Comparison of ENCODE assay signal across 24 cellular contexts in genomic region chr15:71088155-71088554, GRCh38.
"Had no signal": no experiment of that assay in that cellular context is flagged by ENCODE, and none has a peak within 500 bp of the region (broad histone marks: within the 10 kb centered on the region; RNA-seq: fewer than 3 reads in every experiment).

No MANE protein-coding gene starts in this region.

- DNase-seq: colonic mucosa; cortex of kidney; dermis blood vessel endothelial cell; dorsolateral prefrontal cortex; effector CD4-positive, alpha-beta T cell; effector CD8-positive, alpha-beta T cell; effector memory CD4-positive, alpha-beta T cell; effector memory CD8-positive, alpha-beta T cell; endodermal cell; erythroblast; esophagus squamous epithelium; foreskin fibroblast; foreskin keratinocyte; foreskin melanocyte; gastrocnemius medialis; glutamatergic neuron; head of caudate nucleus; heart left ventricle; heart right ventricle had no signal

- ATAC-seq: effector memory CD8-positive, alpha-beta T cell; esophagus mucosa; foreskin keratinocyte; gastrocnemius medialis; gastroesophageal sphincter; heart left ventricle; heart right ventricle had no signal

- H3K27ac Mint-ChIP-seq: dendritic cell treated with granulocyte-macrophage colony-stimulating factor and Interleukin-4, amounts not matched to agents 40 ng/mL and 50 ng/mL, for 4 days; effector memory CD8-positive, alpha-beta T cell; endodermal cell had no signal

- H3K4me3 ChIP-seq: colonic mucosa, dorsolateral prefrontal cortex, esophagus muscularis mucosa, esophagus squamous epithelium, gastrocnemius medialis, gastroesophageal sphincter, heart left ventricle, heart right ventricle had no signal

- H3K4me3 Mint-ChIP-seq: dendritic cell treated with granulocyte-macrophage colony-stimulating factor and Interleukin-4, amounts not matched to agents 40 ng/mL and 50 ng/mL, for 4 days; effector memory CD8-positive, alpha-beta T cell; endodermal cell had no signal

- H3K9me3 ChIP-seq: colonic mucosa, esophagus squamous epithelium, gastrocnemius medialis, gastroesophageal sphincter had no signal

- H3K27ac ChIP-seq: colonic mucosa, dorsolateral prefrontal cortex, epithelial cell of prostate, esophagus muscularis mucosa, esophagus squamous epithelium, foreskin keratinocyte, gastrocnemius medialis, gastroesophageal sphincter, heart left ventricle, heart right ventricle had no signal

- H3K36me3 ChIP-seq: colonic mucosa, esophagus muscularis mucosa, esophagus squamous epithelium, gastrocnemius medialis, gastroesophageal sphincter, heart left ventricle, heart right ventricle had no signal

- H3K9me3 Mint-ChIP-seq: dendritic cell treated with granulocyte-macrophage colony-stimulating factor and Interleukin-4, amounts not matched to agents 40 ng/mL and 50 ng/mL, for 4 days; effector memory CD8-positive, alpha-beta T cell had no signal

- H3K4me1 ChIP-seq: gastrocnemius medialis, gastroesophageal sphincter had no signal
